In genomic region chr18:37483221-37483971, GRCh38 we compare ENCODE assay signal across 9 cellular contexts.
DNase-seq lines count a peak whose midpoint lies in the region; TF ChIP-seq lines count a peak whose summit lies in the region.
"Had no signal": no experiment of that assay in that cellular context is flagged by ENCODE, and none has a peak within 500 bp of the region (broad histone marks: within the 10 kb centered on the region; RNA-seq: fewer than 3 reads in every experiment).

No MANE protein-coding gene starts in this region.

- H3K4me3 Mint-ChIP-seq in nephron progenitor cell: no peak overlapping the region

- no peak for TF ChIP-seq CTCF in nephron progenitor cell (IDR thresholded peaks at IDR 0.05)

- no peaks in the 10 kb centered on the region for H3K9me3 Mint-ChIP-seq in nephron progenitor cell

- H3K4me3 ChIP-seq in H7 (ENCODE audit: insufficient read depth, low read depth, low read length): no peak overlapping the region

- H3K27me3 Mint-ChIP-seq in nephron progenitor cell (ENCODE audit: low read depth, poor library complexity): peaks cover 69% of the 10 kb centered on the region

- no peaks in the 10 kb centered on the region for H3K36me3 ChIP-seq in H7 (replicated peaks; ENCODE audit: control insufficient read depth, insufficient read depth, low read length)

- DNase-seq in H7 (peak; percentile 76), NAMALWA (ENCODE audit: low spot score) (peak; percentile 20), dermis blood vessel endothelial cell (peak; percentile 47), nephron progenitor cell (peak; percentile 67), UCSD-AML1 (lab: John Stamatoyannopoulos, UW; ENCODE audit: unreplicated experiment) (no peak), NCI-H69 (lab: John Stamatoyannopoulos, UW) (no peak)
- DNase-seq in NK-92 treated with Interleukin-12 subunit alpha and Interleukin-12 subunit beta, amount 100 ng/mL, for 24 hours (lab: John Stamatoyannopoulos, UW): no peak
- DNase-seq in activated naive CD4-positive, alpha-beta T cell (lab: John Stamatoyannopoulos, UW): no peak

- H3K36me3 Mint-ChIP-seq in nephron progenitor cell (ENCODE audit: low read depth): no peaks in the 10 kb centered on the region

- H3K27me3 ChIP-seq in H7 (ENCODE audit: control insufficient read depth, insufficient read depth, low read length): peaks cover 27% of the 10 kb centered on the region

- H3K27ac Mint-ChIP-seq in nephron progenitor cell: no peak overlapping the region
- H3K27ac Mint-ChIP-seq: activated naive CD4-positive, alpha-beta T cell treated with anti-CD3 and anti-CD28 coated beads, Interleukin-2, amount 50 U/mL, for 72 hours had no signal

- peaks cover 68% of the 10 kb centered on the region for H3K4me1 Mint-ChIP-seq in nephron progenitor cell

Comparison
In these comparisons a context has a peak if more than half of its experiments do, and no peak if none do; other contexts are left out.
1. DNase-seq: peak in H7 (single experiment), NAMALWA (single experiment), dermis blood vessel endothelial cell (single experiment) and nephron progenitor cell (single experiment); none in UCSD-AML1 (single experiment), NK-92 treated with Interleukin-12 subunit alpha and Interleukin-12 subunit beta, amount 100 ng/mL, for 24 hours (single experiment), NCI-H69 (single experiment) and activated naive CD4-positive, alpha-beta T cell (0 of 4).